In genomic region chrX:19709812-19710518, GRCh38 we compare ENCODE assay signal across 13 cellular contexts.
A peak's percentile ranks its signal among the peaks of the same experiment; 100 is the strongest.
DNase-seq lines count a peak whose midpoint lies in the region; ATAC-seq and TF ChIP-seq lines count a peak whose summit lies in the region.
"Had no signal": no experiment of that assay in that cellular context is flagged by ENCODE, and none has a peak within 500 bp of the region (broad histone marks: within the 10 kb centered on the region; RNA-seq: fewer than 3 reads in every experiment).

No MANE protein-coding gene starts in this region.

- H3K36me3 Mint-ChIP-seq in natural killer cell: no peaks in the 10 kb centered on the region
- H3K36me3 Mint-ChIP-seq: neural progenitor cell had no signal

- peak; percentile 94 for DNase-seq in EH (ENCODE audit: low read depth)
- DNase-seq in NCI-H460 (ENCODE audit: extremely low read depth, low read depth): peak; percentile 96
- peak; percentile 79 to 91 for DNase-seq in dermis microvascular lymphatic vessel endothelial cell (ENCODE audit: low read depth in 2 of 2)
- DNase-seq in natural killer cell: no peak
- no peak for DNase-seq in stimulated activated CD4-positive, alpha-beta T cell treated with anti-CD3 and anti-CD28 coated beads, Interleukin-4, amount 100 ng/mL, for 1 hour
- no peak for DNase-seq in NK-92 treated with Interleukin-12 subunit alpha and Interleukin-12 subunit beta, amount 100 ng/mL, for 24 hours (lab: John Stamatoyannopoulos, UW)
- DNase-seq: activated CD4-positive, CD25-positive, alpha-beta regulatory T cell; activated naive CD8-positive, alpha-beta T cell treated with anti-CD3 and anti-CD28 coated beads, Interleukin-2, amount 10 ng/mL, durations not matched to agents 7 days and 5 days; hypothalamus; KG1 had no signal

- intact Hi-C loops in natural killer cell (cut with micrococcal nuclease): no loop called here

- ATAC-seq in natural killer cell (no peak), GM21529 (IDR thresholded peaks at IDR 0.05; ENCODE audit: unreplicated experiment) (no peak), HG02678 (IDR thresholded peaks at IDR 0.05; ENCODE audit: unreplicated experiment) (no peak)

- H3K27ac Mint-ChIP-seq in natural killer cell: peak overlapping the region; percentile 65 to 71
- H3K27ac Mint-ChIP-seq: activated naive CD8-positive, alpha-beta T cell treated with anti-CD3 and anti-CD28 coated beads, Interleukin-2, amount 10 ng/mL, durations not matched to agents 7 days and 5 days; neural progenitor cell had no signal

- H3K27me3 Mint-ChIP-seq in natural killer cell (ENCODE audit: low read depth in 2 of 2): no peaks in the 10 kb centered on the region
- H3K27me3 Mint-ChIP-seq: activated naive CD8-positive, alpha-beta T cell treated with anti-CD3 and anti-CD28 coated beads, Interleukin-2, amount 10 ng/mL, durations not matched to agents 7 days and 5 days had no signal

- H3K9me3 Mint-ChIP-seq in natural killer cell: no peaks in the 10 kb centered on the region
- H3K9me3 Mint-ChIP-seq: activated naive CD8-positive, alpha-beta T cell treated with anti-CD3 and anti-CD28 coated beads, Interleukin-2, amount 10 ng/mL, durations not matched to agents 7 days and 5 days had no signal

- peaks cover 19 to 46% of the 10 kb centered on the region in 2 donors for H3K4me1 Mint-ChIP-seq in natural killer cell
- H3K4me1 Mint-ChIP-seq: neural progenitor cell had no signal

- H3K4me3 Mint-ChIP-seq in natural killer cell: no peak overlapping the region
- H3K4me3 Mint-ChIP-seq: activated naive CD8-positive, alpha-beta T cell treated with anti-CD3 and anti-CD28 coated beads, Interleukin-2, amount 10 ng/mL, durations not matched to agents 7 days and 5 days; neural progenitor cell had no signal

- no peak for TF ChIP-seq CTCF in natural killer cell (IDR thresholded peaks at IDR 0.05)

Comparison
In these comparisons a context has a peak if more than half of its experiments do, and no peak if none do; other contexts are left out.
1. DNase-seq: peak in EH (single experiment), NCI-H460 (single experiment) and dermis microvascular lymphatic vessel endothelial cell (2 of 2); none in natural killer cell (single experiment), stimulated activated CD4-positive, alpha-beta T cell treated with anti-CD3 and anti-CD28 coated beads, Interleukin-4, amount 100 ng/mL, for 1 hour (single experiment) and NK-92 treated with Interleukin-12 subunit alpha and Interleukin-12 subunit beta, amount 100 ng/mL, for 24 hours (single experiment).